In the genomic region with DNA sequence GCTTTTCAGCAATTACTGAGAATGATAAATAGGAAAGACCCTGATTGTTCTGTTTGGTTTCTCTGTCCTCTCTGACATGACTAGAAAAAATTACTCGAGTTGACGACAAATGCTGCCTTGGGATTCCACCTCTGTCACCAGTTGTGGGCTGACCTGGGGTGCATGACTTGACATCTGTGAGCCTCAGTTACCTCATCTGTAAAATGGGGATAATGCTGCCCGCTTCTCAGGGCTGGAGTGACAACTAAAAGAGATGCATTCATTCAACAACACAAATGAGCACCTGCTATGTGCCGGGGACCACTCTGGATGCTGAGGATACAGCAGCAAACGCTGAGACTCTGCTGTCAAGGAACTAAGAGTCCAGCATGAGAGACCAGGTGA, we compare ENCODE assay signal across 14 cellular contexts.
DNase-seq lines count a peak whose midpoint lies in the region; ATAC-seq and TF ChIP-seq lines count a peak whose summit lies in the region.
"Had no signal": no experiment of that assay in that cellular context is flagged by ENCODE, and none has a peak within 500 bp of the region (broad histone marks: within the 10 kb centered on the region; RNA-seq: fewer than 3 reads in every experiment).

No MANE protein-coding gene starts in this region.

- no peaks in the 10 kb centered on the region for H4K20me1 ChIP-seq in neural progenitor cell (ENCODE audit: low read depth)

- H3F3A ChIP-seq in neural progenitor cell (ENCODE audit: low read depth) = peaks cover 6% of the 10 kb centered on the region

- peaks cover 66% of the 10 kb centered on the region for H3K36me3 Mint-ChIP-seq in central memory CD8-positive, alpha-beta T cell (ENCODE audit: insufficient read depth)
- H3K36me3 Mint-ChIP-seq in neural progenitor cell = no peaks in the 10 kb centered on the region

- H2AFZ ChIP-seq in neural progenitor cell (replicated peaks) = no peak overlapping the region

- H3K4me3 ChIP-seq in right atrium auricular region = no peak overlapping the region
- no peak overlapping the region for H3K4me3 ChIP-seq in neural progenitor cell
- no peak overlapping the region for H3K4me3 ChIP-seq in uterus

- H3K9me3 ChIP-seq in right atrium auricular region (no peaks in the 10 kb centered on the region), neural progenitor cell (ENCODE audit: low read depth) (no peaks in the 10 kb centered on the region), uterus (no peaks in the 10 kb centered on the region)

- peak overlapping the region; percentile 86 for H3K27ac Mint-ChIP-seq in central memory CD8-positive, alpha-beta T cell (ENCODE audit: low read depth)
- peak overlapping the region; percentile 16 for H3K27ac Mint-ChIP-seq in neural progenitor cell

- no peaks in the 10 kb centered on the region for H3K27me3 ChIP-seq in right atrium auricular region
- H3K27me3 ChIP-seq in neural progenitor cell = no peaks in the 10 kb centered on the region
- no peaks in the 10 kb centered on the region for H3K27me3 ChIP-seq in uterus

- H3K4me1 Mint-ChIP-seq in central memory CD8-positive, alpha-beta T cell = peaks cover 77% of the 10 kb centered on the region
- H3K4me1 Mint-ChIP-seq in neural progenitor cell = peaks cover 61% of the 10 kb centered on the region

- ATAC-seq in Right ventricle myocardium inferior (no peak), GM21423 (IDR thresholded peaks at IDR 0.05; ENCODE audit: unreplicated experiment) (no peak)
- ATAC-seq in central memory CD8-positive, alpha-beta T cell (replicated peaks; ENCODE audit: extremely low read depth, poor library complexity, severe bottlenecking) = no peak

- no peak for TF ChIP-seq CTCF in right atrium auricular region (IDR thresholded peaks at IDR 0.05)
- no peak for TF ChIP-seq CTCF in neural progenitor cell (IDR thresholded peaks at IDR 0.05)
- TF ChIP-seq CTCF in uterus (IDR thresholded peaks at IDR 0.05) = no peak

- H3K4me1 ChIP-seq in right atrium auricular region = peaks cover 7 to 50% of the 10 kb centered on the region in 2 donors
- H3K4me1 ChIP-seq in neural progenitor cell = peaks cover 7% of the 10 kb centered on the region
- H3K4me1 ChIP-seq in uterus = peaks cover 15 to 29% of the 10 kb centered on the region in 2 donors

- H3K9ac ChIP-seq in neural progenitor cell = no peak overlapping the region

- intact Hi-C loops in Right ventricle myocardium inferior (cut with DNase I) (no loop called here), uterus (cut with DNase I; ENCODE audit: low total_unique reads) (loop anchor here (5.0 kb wide), 1 partner anchor 115 kb away; no protein-coding TSS in a partner anchor)

- H3K36me3 ChIP-seq in right atrium auricular region (no peaks in the 10 kb centered on the region), neural progenitor cell (no peaks in the 10 kb centered on the region), uterus (no peaks in the 10 kb centered on the region)

- H3K4me3 Mint-ChIP-seq in central memory CD8-positive, alpha-beta T cell = no peak overlapping the region
- peak overlapping the region; percentile 64 for H3K4me3 Mint-ChIP-seq in neural progenitor cell

- H3K27ac ChIP-seq in right atrium auricular region (peak overlapping the region; percentile 54 to 71), neural progenitor cell (no peak overlapping the region), uterus (peak overlapping the region; percentile 64 to 67)

- no peaks in the 10 kb centered on the region for H3K9me3 Mint-ChIP-seq in central memory CD8-positive, alpha-beta T cell
- no peaks in the 10 kb centered on the region for H3K9me3 Mint-ChIP-seq in neural progenitor cell

- H3K4me2 ChIP-seq in neural progenitor cell = no peak overlapping the region

- H3K27me3 Mint-ChIP-seq in central memory CD8-positive, alpha-beta T cell = no peaks in the 10 kb centered on the region
- H3K27me3 Mint-ChIP-seq in neural progenitor cell (ENCODE audit: insufficient read depth, low read depth) = peaks cover 7% of the 10 kb centered on the region

- no peak for DNase-seq in right atrium auricular region (ENCODE audit: low spot score)
- DNase-seq in Right ventricle myocardium inferior (ENCODE audit: missing footprints) = no peak
- no peak for DNase-seq in central memory CD8-positive, alpha-beta T cell (ENCODE audit: low spot score in 2 of 2)
- DNase-seq in neural progenitor cell (ENCODE audit: low spot score) = no peak
- DNase-seq in uterus = no peak
- no peak for DNase-seq in NK-92 treated with Interleukin-12 subunit alpha and Interleukin-12 subunit beta, amount 100 ng/mL, for 24 hours (lab: John Stamatoyannopoulos, UW)
- DNase-seq in SIG-M5 treated with dmso at 0.1 percent for 504 hours (lab: John Stamatoyannopoulos, UW; ENCODE audit: unreplicated experiment) = no peak
- DNase-seq: activated CD8-positive, alpha-beta memory T cell treated with anti-CD3 and anti-CD28 coated beads, Interleukin-2, amount 50 U/mL, for 48 hours; AML-193; effector CD4-positive, alpha-beta T cell; NCI-H1930; NCI-H774; stimulated activated CD4-positive, alpha-beta T cell treated with anti-CD3 and anti-CD28 coated beads, Interleukin-15, amount 100 ng/mL, for 24 hours had no signal

- H3K79me2 ChIP-seq in neural progenitor cell (ENCODE audit: low read depth) = no peaks in the 10 kb centered on the region

- TF ChIP-seq POLR2A in uterus (IDR thresholded peaks at IDR 0.05) = no peak
